In genomic region chr2:747774-748351, GRCh38 we compare ENCODE assay signal across 1 cellular context.
TF ChIP-seq lines count a peak whose summit lies in the region.

No MANE protein-coding gene starts in this region.

TF ChIP-seq in A549, 52 proteins besides CTCF, POLR2A, EP300 and RAD21 (continued from another document):
- TF ChIP-seq HMGXB4 (CRISPR knock-in tag; IDR thresholded peaks at IDR 0.05; ENCODE audit: borderline replicate concordance) (no peak), MAZ (IDR thresholded peaks at IDR 0.05; ENCODE audit: borderline replicate concordance, low read depth, low read length) (no peak), KDM5A (IDR thresholded peaks at IDR 0.05) (no peak), CBX8 (IDR thresholded peaks at IDR 0.05) (no peak), FOXS1 (CRISPR knock-in tag; IDR thresholded peaks at IDR 0.05) (no peak), CHD4 (IDR thresholded peaks at IDR 0.05; ENCODE audit: borderline replicate concordance) (no peak), RFX5 (IDR thresholded peaks at IDR 0.05) (no peak)
